ENCODE assay signal across 18 cellular contexts in genomic region chr6:7882505-7883257, GRCh38. TPM values are rescaled to one million over a fixed set of nuclear protein-coding genes. Genes with fewer than 3 reads are reported as not detected.
DNase-seq lines count a peak whose midpoint lies in the region; ATAC-seq and TF ChIP-seq lines count a peak whose summit lies in the region.
"Had no signal": no experiment of that assay in that cellular context is flagged by ENCODE, and none has a peak within 500 bp of the region (broad histone marks: within the 10 kb centered on the region; RNA-seq: fewer than 3 reads in every experiment).

No MANE protein-coding gene starts in this region.

- no peak overlapping the region for H2BK5ac ChIP-seq in IMR-90 (ENCODE audit: low read depth, low read length, poor library complexity, severe bottlenecking)

- H3K4me3 Mint-ChIP-seq in activated T-helper 17 cell treated with anti-CD3 and anti-CD28 coated beads, Interleukin-2, amount 50 U/mL, for 72 hours: no peak overlapping the region
- H3K4me3 Mint-ChIP-seq: CD14-positive monocyte had no signal

- H3K9me3 ChIP-seq in IMR-90 (ENCODE audit: control insufficient read depth, insufficient read depth, low read length) (no peaks in the 10 kb centered on the region), smooth muscle cell (replicated peaks; ENCODE audit: low read depth) (no peaks in the 10 kb centered on the region), right cardiac atrium (ENCODE audit: control insufficient read depth, low read length) (no peaks in the 10 kb centered on the region)
- H3K9me3 ChIP-seq: HAP-1 had no signal

- in situ Hi-C loops in IMR-90 (cut with MboI; ENCODE audit: low sequenced_read_pairs): no loop called here

- H3K4me2 ChIP-seq in IMR-90 (ENCODE audit: low read depth, low read length) (no peak overlapping the region), smooth muscle cell (no peak overlapping the region)

- H3K27me3 ChIP-seq in IMR-90 (ENCODE audit: control insufficient read depth, insufficient read depth, low read length) (no peaks in the 10 kb centered on the region), smooth muscle cell (ENCODE audit: low read depth) (no peaks in the 10 kb centered on the region), right cardiac atrium (ENCODE audit: control insufficient read depth, insufficient read depth) (no peaks in the 10 kb centered on the region)

- no peaks in the 10 kb centered on the region for H3K4me1 Mint-ChIP-seq in activated T-helper 17 cell treated with anti-CD3 and anti-CD28 coated beads, Interleukin-2, amount 50 U/mL, for 72 hours
- H3K4me1 Mint-ChIP-seq: CD14-positive monocyte had no signal

- H3K9me1 ChIP-seq in IMR-90 (ENCODE audit: insufficient read depth, low read length): peaks cover 7% of the 10 kb centered on the region; the same call in 1 of the 2 replicates

- H3K4me3 ChIP-seq in IMR-90 (ENCODE audit: insufficient read depth, low read depth, low read length) (no peak overlapping the region), smooth muscle cell (no peak overlapping the region), right cardiac atrium (ENCODE audit: low read length) (no peak overlapping the region)
- H3K4me3 ChIP-seq: HAP-1 had no signal

- H3K79me1 ChIP-seq in IMR-90 (ENCODE audit: low read depth in 1 of 2, low read length in 2 of 2): peaks cover 0 to 7% of the 10 kb centered on the region in 2 experiments; a peak in 2 of 4 replicates

- H3K27ac Mint-ChIP-seq in activated T-helper 17 cell treated with anti-CD3 and anti-CD28 coated beads, Interleukin-2, amount 50 U/mL, for 72 hours: peak overlapping the region; percentile 33

- no peak overlapping the region for H3K23ac ChIP-seq in IMR-90 (ENCODE audit: low read depth, low read length)

- H3K27ac ChIP-seq in IMR-90 (ENCODE audit: insufficient read depth, low read length) (no peak overlapping the region), smooth muscle cell (ENCODE audit: low read depth) (peak overlapping the region; percentile 38), right cardiac atrium (ENCODE audit: low read length) (no peak overlapping the region)

- no peak overlapping the region for H3K14ac ChIP-seq in IMR-90 (replicated peaks; ENCODE audit: low read depth, low read length)

- no peak overlapping the region for H3K56ac ChIP-seq in IMR-90 (ENCODE audit: extremely low read depth, insufficient read depth, low read length)

- ATAC-seq in IMR-90 (ENCODE audit: low read depth) (no peak), right cardiac atrium (no peak), GM21447 (IDR thresholded peaks at IDR 0.05; ENCODE audit: unreplicated experiment) (no peak), HG03571 (IDR thresholded peaks at IDR 0.05; ENCODE audit: unreplicated experiment) (no peak)
- ATAC-seq in activated T-helper 17 cell treated with anti-CD3 and anti-CD28 coated beads, Interleukin-2, amount 50 U/mL, for 72 hours (replicated peaks): no peak
- ATAC-seq: Right ventricle myocardium inferior had no signal

- H3K27me3 Mint-ChIP-seq in activated T-helper 17 cell treated with anti-CD3 and anti-CD28 coated beads, Interleukin-2, amount 50 U/mL, for 72 hours: no peaks in the 10 kb centered on the region

- H4K20me1 ChIP-seq in IMR-90 (ENCODE audit: insufficient read depth, low read length) (no peaks in the 10 kb centered on the region), smooth muscle cell (ENCODE audit: low read depth) (peaks cover 24% of the 10 kb centered on the region)

- POLR2A ChIA-PET in IMR-90 (lab: Charles Lee; ENCODE audit: unreplicated experiment): no interaction called here

- H3K36me3 Mint-ChIP-seq in activated T-helper 17 cell treated with anti-CD3 and anti-CD28 coated beads, Interleukin-2, amount 50 U/mL, for 72 hours (ENCODE audit: low read depth): peaks cover 79% of the 10 kb centered on the region

- H2BK120ac ChIP-seq in IMR-90 (ENCODE audit: low read depth, low read length): no peak overlapping the region

- no peak for DNase-seq in IMR-90
- peak; percentile 73 for DNase-seq in kidney tubule cell (ENCODE audit: low spot score)
- no peak for DNase-seq in smooth muscle cell (lab: John Stamatoyannopoulos, UW; ENCODE audit: unreplicated experiment)
- DNase-seq in right cardiac atrium: no peak
- no peak for DNase-seq in activated CD4-positive, alpha-beta T cell treated with anti-CD3 and anti-CD28 coated beads for 1 hour
- DNase-seq: DMS153, Karpas-422, NCI-H1105 treated with DMSO at 0.1 percent for 48 hours, NCI-H187, NCI-H226, NCI-H526, OCI-M1 had no signal

- BruUV-seq in IMR-90 (replicated peaks; lab: Mats Ljungman, UMichigan): TSS peak; percentile 93

- H4K5ac ChIP-seq in IMR-90 (ENCODE audit: low read depth, low read length): no peak overlapping the region

- H4K8ac ChIP-seq in IMR-90 (ENCODE audit: low read depth in 2 of 2, low read length in 2 of 2): no peak overlapping the region

- peaks cover 16% of the 10 kb centered on the region for H3F3A ChIP-seq in smooth muscle cell (ENCODE audit: low read depth)

- H2BK15ac ChIP-seq in IMR-90 (ENCODE audit: low read depth, low read length): no peak overlapping the region

- no peak overlapping the region for H4K91ac ChIP-seq in IMR-90 (ENCODE audit: insufficient read depth, low read depth, low read length)

- H2AK5ac ChIP-seq in IMR-90 (ENCODE audit: low read depth, low read length): no peak overlapping the region

- CTCF ChIA-PET in IMR-90 (lab: Yijun Ruan, JAX): no interaction called here

- 95% methylated on average over 6 of the region's 19 CpGs; no CpG with 5 or more reads in 1 of the 2 experiments for WGBS in IMR-90 (ENCODE audit: extremely low coverage in 2 of 2, insufficient read length in 1 of 2), 2 experiments
- WGBS in smooth muscle cell (ENCODE audit: low lambda C conversion rate): 96% methylated on average over 19 of the region's 19 CpGs
- WGBS in right cardiac atrium: 93% methylated on average over 19 of the region's 19 CpGs

- H3K9me3 Mint-ChIP-seq in activated T-helper 17 cell treated with anti-CD3 and anti-CD28 coated beads, Interleukin-2, amount 50 U/mL, for 72 hours: no peaks in the 10 kb centered on the region
- H3K9me3 Mint-ChIP-seq: CD14-positive monocyte had no signal

- H2AK9ac ChIP-seq in IMR-90 (replicated peaks; ENCODE audit: low read depth, low read length, poor library complexity): no peak overlapping the region

- H3K4me1 ChIP-seq in IMR-90 (ENCODE audit: control insufficient read depth, insufficient read depth, low read length): no peaks in the 10 kb centered on the region
- H3K4me1 ChIP-seq in smooth muscle cell (ENCODE audit: low read depth): no peaks in the 10 kb centered on the region
- H3K4me1 ChIP-seq in right cardiac atrium (ENCODE audit: control insufficient read depth, insufficient read depth, low read length): no peaks in the 10 kb centered on the region
- H3K4me1 ChIP-seq: HAP-1 had no signal

- H2AFZ ChIP-seq in IMR-90 (replicated peaks; ENCODE audit: low read length, poor library complexity): no peak overlapping the region
- H2AFZ ChIP-seq in smooth muscle cell (ENCODE audit: low read depth): no peak overlapping the region

- no peaks in the 10 kb centered on the region for H3K79me2 ChIP-seq in smooth muscle cell (ENCODE audit: low read depth)

- TF ChIP-seq CTCF in IMR-90 (conservative IDR thresholded peaks at IDR 0.05; ENCODE audit: low read depth, low read length): no peak
- no peak for TF ChIP-seq CTCF in smooth muscle cell (IDR thresholded peaks at IDR 0.05; ENCODE audit: borderline replicate concordance, insufficient read depth, poor library complexity, severe bottlenecking)

- H3K9ac ChIP-seq in IMR-90 (ENCODE audit: low read depth, low read length): no peak overlapping the region
- H3K9ac ChIP-seq in smooth muscle cell (ENCODE audit: low read depth): no peak overlapping the region

- intact Hi-C loops in IMR-90 (cut with micrococcal nuclease): no loop called here
- intact Hi-C loops in right cardiac atrium (cut with DNase I): no loop called here

- no peak overlapping the region for H3K4ac ChIP-seq in IMR-90 (ENCODE audit: low read depth, low read length)

- no peak overlapping the region for H3K18ac ChIP-seq in IMR-90 (ENCODE audit: low read depth, low read length)

- no peak overlapping the region for H2BK20ac ChIP-seq in IMR-90 (ENCODE audit: low read depth, low read length)

- dilution Hi-C loops in IMR-90 (cut with HindIII; ENCODE audit: low sequenced_read_pairs, unreplicated experiment): no loop called here

- TF ChIP-seq RAD21 in IMR-90 (IDR thresholded peaks at IDR 0.05; ENCODE audit: low read length): no peak

- H3K36me3 ChIP-seq in IMR-90 (ENCODE audit: control insufficient read depth, insufficient read depth, low read length): peaks cover 65% of the 10 kb centered on the region
- peaks cover 32% of the 10 kb centered on the region for H3K36me3 ChIP-seq in smooth muscle cell (ENCODE audit: low read depth)

- no peak for TF ChIP-seq POLR2A in IMR-90 (IDR thresholded peaks at IDR 0.05; ENCODE audit: low read depth, low read length)

TF ChIP-seq in IMR-90, 13 proteins besides CTCF, POLR2A, EP300 and RAD21:
- TF ChIP-seq NFE2L2 (IDR thresholded peaks at IDR 0.05; ENCODE audit: low read depth, low read length) (no peak), MAFK (IDR thresholded peaks at IDR 0.05; ENCODE audit: low read depth, low read length) (no peak), CEBPB (IDR thresholded peaks at IDR 0.05; ENCODE audit: low read depth, low read length) (no peak), RCOR1 (IDR thresholded peaks at IDR 0.05; ENCODE audit: insufficient replicate concordance, low read length) (no peak), CHD1 (IDR thresholded peaks at IDR 0.05; ENCODE audit: low read depth, low read length) (no peak), ELK1 (IDR thresholded peaks at IDR 0.05; ENCODE audit: borderline replicate concordance, low read depth, low read length) (no peak), RFX5 (IDR thresholded peaks at IDR 0.05; ENCODE audit: low read depth, low read length) (no peak)

RNA-seq across cellular contexts. Expression of gene TXNDC5, which starts 27.9 kb away (rescaled TPM):
- 418 and 439 TPM in 2 replicates for total RNA-seq in IMR-90 (2012; rRNA removed)
- 239 and 274 TPM in 2 replicates for polyA plus RNA-seq in IMR-90 (2012; rRNA removed)
- 135 and 212 TPM in 2 replicates for polyA plus RNA-seq in IMR-90 (2012; cell fraction: cytosol; rRNA removed)
- polyA plus RNA-seq in IMR-90 (2012; cell fraction: nucleus; rRNA removed; ENCODE audit: low replicate concordance): 55.8 and 136 TPM in 2 replicates
- 10 to 100 TPM; 48.3 to 95.0 TPM for total RNA-seq in activated T-helper 17 cell treated with anti-CD3 and anti-CD28 coated beads, Interleukin-2, amount 50 U/mL, for 72 hours
- 448 and 569 TPM in 2 replicates for total RNA-seq in smooth muscle cell
- 368 and 576 TPM in 2 replicates for polyA plus RNA-seq in smooth muscle cell
- 10 to 100 TPM; 47.0 to 59.5 (median 57.4) TPM for total RNA-seq in right cardiac atrium
- 38.2 TPM for polyA plus RNA-seq in right cardiac atrium
